Comparison of ENCODE assay signal across 20 cellular contexts in the genomic region with DNA sequence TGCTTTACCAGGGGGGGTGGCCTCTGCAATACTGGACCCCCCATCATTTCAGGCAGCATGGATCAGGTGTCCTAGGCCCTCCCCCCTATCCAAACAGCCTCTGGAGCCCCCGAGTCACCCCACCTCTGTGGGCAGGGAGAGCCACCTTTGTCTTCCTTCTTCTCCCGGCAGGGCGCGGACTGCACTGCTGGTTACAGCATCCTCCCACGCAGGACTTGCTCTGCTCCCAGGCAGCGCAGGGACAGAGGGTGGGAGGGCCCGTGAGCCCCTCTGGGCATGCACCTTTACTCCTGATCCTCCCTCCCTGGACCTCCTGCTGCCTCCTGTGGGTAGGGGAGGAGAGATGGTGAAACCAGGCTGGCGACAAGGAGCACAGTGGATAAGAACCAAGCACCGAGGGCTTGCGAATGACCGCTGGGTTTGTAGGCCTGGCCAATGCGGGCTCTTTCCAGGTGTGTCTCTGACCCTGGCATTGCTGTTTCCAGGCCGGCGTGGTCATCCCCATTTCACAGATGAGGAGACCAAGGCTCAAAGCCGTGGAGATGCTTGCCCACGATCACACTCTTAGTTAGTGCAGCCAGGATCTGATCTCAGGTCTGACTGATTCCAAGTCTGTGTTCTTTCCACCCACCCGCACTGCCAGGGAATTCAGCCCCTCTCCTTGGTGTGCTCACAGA.
"Had no signal": no experiment of that assay in that cellular context is flagged by ENCODE, and none has a peak within 500 bp of the region (broad histone marks: within the 10 kb centered on the region; RNA-seq: fewer than 3 reads in every experiment).

No MANE protein-coding gene starts in this region.

- DNase-seq: activated CD4-positive, CD25-positive, alpha-beta regulatory T cell treated with anti-CD3 and anti-CD28 coated beads, Interleukin-2, amount 50 U/mL, for 72 hours; activated effector memory CD4-positive, alpha-beta T cell treated with Interleukin-2 at 50 U/mL for 16 hours; activated naive CD4-positive, alpha-beta T cell treated with anti-CD3 and anti-CD28 coated beads for 36 hours; activated naive CD8-positive, alpha-beta T cell treated with anti-CD3 and anti-CD28 coated beads, Interleukin-2, amount 50 U/mL, for 24 hours; cortex of kidney; foreskin fibroblast; kidney; naive B cell; stimulated activated CD4-positive, alpha-beta T cell treated with anti-CD3 and anti-CD28 coated beads, Interleukin-2, amount 100 ng/mL, for 48 hours; stimulated activated CD8-positive, alpha-beta memory T cell treated with anti-CD3 and anti-CD28 coated beads, Interleukin-4, amount 100 ng/mL, for 48 hours; stimulated activated naive B cell treated with anti-CD40 and anti-IgM and Interleukin-4, amounts not matched to agents 10 μg/mL and 1 μg/mL and 100 μg/mL, for 72 hours; testis; trophoblast cell; WERI-Rb-1 had no signal

- H3K36me3 Mint-ChIP-seq: naive B cell; stimulated activated naive B cell treated with anti-CD40 and anti-IgM and Interleukin-4, amounts not matched to agents 10 μg/mL and 1 μg/mL and 100 μg/mL, for 72 hours had no signal

- H3K27me3 ChIP-seq: testis, vagina had no signal

- H3K36me3 ChIP-seq: cardiac muscle cell, left lung, vagina, WERI-Rb-1 had no signal

- H3K9me3 ChIP-seq: left lung, testis, vagina had no signal

- H3K27ac Mint-ChIP-seq: naive B cell had no signal

- H3K27ac ChIP-seq: cardiac muscle cell, left lung, testis, vagina, WERI-Rb-1 had no signal

- ATAC-seq: activated naive CD8-positive, alpha-beta T cell treated with anti-CD3 and anti-CD28 coated beads, Interleukin-2, amount 50 U/mL, for 24 hours; left lung had no signal

- H3K4me3 Mint-ChIP-seq: naive B cell, neural crest cell had no signal

- H3K9me3 Mint-ChIP-seq: activated naive CD4-positive, alpha-beta T cell treated with anti-CD3 and anti-CD28 coated beads for 36 hours; activated naive CD8-positive, alpha-beta T cell treated with anti-CD3 and anti-CD28 coated beads, Interleukin-2, amount 50 U/mL, for 24 hours; activated T-cell treated with anti-CD3 and anti-CD28 coated beads, Interleukin-2, amount 50 U/mL, for 24 hours; naive B cell; neural crest cell; stimulated activated naive B cell treated with anti-CD40 and anti-IgM and Interleukin-4, amounts not matched to agents 10 μg/mL and 1 μg/mL and 100 μg/mL, for 72 hours had no signal

- H3K4me3 ChIP-seq: cardiac muscle cell, left lung, lung, testis, vagina had no signal
